ENCODE assay signal across 1 cellular context in genomic region chr4:186260504-186261448, GRCh38.
TF ChIP-seq lines count a peak whose summit lies in the region.

No MANE protein-coding gene starts in this region.

TF ChIP-seq in HepG2, 621 proteins besides CTCF, POLR2A, EP300 and RAD21 (continued from another document and continues in another):
- TF ChIP-seq, protein P1, sequence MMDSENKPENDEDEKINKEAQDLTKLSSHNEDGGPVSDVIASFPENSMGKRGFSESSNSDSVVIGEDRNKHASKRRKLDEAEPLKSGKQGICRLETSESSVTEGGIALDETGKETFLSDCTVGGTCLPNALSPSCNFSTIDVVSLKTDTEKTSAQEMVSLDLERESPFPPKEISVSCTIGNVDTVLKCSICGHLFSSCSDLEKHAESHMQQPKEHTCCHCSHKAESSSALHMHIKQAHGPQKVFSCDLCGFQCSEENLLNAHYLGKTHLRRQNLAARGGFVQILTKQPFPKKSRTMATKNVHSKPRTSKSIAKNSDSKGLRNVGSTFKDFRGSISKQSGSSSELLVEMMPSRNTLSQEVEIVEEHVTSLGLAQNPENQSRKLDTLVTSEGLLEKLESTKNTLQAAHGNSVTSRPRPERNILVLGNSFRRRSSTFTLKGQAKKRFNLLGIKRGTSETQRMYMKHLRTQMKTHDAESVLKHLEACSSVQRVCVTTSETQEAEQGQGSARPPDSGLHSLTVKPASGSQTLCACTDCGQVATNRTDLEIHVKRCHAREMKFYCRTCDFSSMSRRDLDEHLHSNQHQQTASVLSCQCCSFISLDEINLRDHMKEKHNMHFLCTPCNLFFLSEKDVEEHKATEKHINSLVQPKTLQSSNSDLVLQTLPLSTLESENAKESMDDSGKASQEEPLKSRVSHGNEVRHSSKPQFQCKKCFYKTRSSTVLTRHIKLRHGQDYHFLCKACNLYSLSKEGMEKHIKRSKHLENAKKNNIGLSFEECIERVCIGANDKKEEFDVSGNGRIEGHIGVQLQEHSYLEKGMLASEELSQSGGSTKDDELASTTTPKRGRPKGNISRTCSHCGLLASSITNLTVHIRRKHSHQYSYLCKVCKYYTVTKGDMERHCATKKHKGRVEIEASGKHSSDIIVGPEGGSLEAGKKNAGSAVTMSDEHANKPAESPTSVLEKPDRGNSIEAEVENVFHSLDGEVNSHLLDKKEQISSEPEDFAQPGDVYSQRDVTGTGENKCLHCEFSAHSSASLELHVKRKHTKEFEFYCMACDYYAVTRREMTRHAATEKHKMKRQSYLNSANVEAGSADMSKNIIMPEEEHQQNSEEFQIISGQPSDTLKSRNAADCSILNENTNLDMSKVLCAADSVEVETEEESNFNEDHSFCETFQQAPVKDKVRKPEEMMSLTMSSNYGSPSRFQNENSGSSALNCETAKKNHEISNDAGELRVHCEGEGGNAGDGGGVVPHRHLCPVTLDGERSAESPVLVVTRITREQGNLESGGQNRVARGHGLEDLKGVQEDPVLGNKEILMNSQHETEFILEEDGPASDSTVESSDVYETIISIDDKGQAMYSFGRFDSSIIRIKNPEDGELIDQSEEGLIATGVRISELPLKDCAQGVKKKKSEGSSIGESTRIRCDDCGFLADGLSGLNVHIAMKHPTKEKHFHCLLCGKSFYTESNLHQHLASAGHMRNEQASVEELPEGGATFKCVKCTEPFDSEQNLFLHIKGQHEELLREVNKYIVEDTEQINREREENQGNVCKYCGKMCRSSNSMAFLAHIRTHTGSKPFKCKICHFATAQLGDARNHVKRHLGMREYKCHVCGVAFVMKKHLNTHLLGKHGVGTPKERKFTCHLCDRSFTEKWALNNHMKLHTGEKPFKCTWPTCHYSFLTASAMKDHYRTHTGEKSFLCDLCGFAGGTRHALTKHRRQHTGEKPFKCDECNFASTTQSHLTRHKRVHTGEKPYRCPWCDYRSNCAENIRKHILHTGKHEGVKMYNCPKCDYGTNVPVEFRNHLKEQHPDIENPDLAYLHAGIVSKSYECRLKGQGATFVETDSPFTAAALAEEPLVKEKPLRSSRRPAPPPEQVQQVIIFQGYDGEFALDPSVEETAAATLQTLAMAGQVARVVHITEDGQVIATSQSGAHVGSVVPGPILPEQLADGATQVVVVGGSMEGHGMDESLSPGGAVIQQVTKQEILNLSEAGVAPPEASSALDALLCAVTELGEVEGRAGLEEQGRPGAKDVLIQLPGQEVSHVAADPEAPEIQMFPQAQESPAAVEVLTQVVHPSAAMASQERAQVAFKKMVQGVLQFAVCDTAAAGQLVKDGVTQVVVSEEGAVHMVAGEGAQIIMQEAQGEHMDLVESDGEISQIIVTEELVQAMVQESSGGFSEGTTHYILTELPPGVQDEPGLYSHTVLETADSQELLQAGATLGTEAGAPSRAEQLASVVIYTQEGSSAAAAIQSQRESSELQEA (CRISPR knock-in tag; IDR thresholded peaks at IDR 0.05; ENCODE audit: not compliant biosample characterization) = peak; percentile 25
- TF ChIP-seq POLR2G (IDR thresholded peaks at IDR 0.05; ENCODE audit: low read depth, low read length) (0 out of 2 replicates have a peak, but pooled peaks have one; percentile 23), ATF1 (CRISPR knock-in tag; IDR thresholded peaks at IDR 0.05) (no peak), SMC3 (IDR thresholded peaks at IDR 0.05; ENCODE audit: low read length) (no peak; the same call in 1 of the 2 replicates), ATF7 (IDR thresholded peaks at IDR 0.05) (no peak; the same call in 1 of the 2 replicates), ATF7 (CRISPR knock-in tag; IDR thresholded peaks at IDR 0.05) (peak; percentile 61; the same call in 1 of the 2 replicates), NCOA5 (CRISPR knock-in tag; IDR thresholded peaks at IDR 0.05) (no peak), TSC22D2 (CRISPR knock-in tag; IDR thresholded peaks at IDR 0.05; ENCODE audit: borderline replicate concordance) (peak; percentile 81; the same call in 1 of the 2 replicates), SETDB1 (CRISPR knock-in tag; IDR thresholded peaks at IDR 0.05; ENCODE audit: borderline replicate concordance) (no peak), ZNF746 (CRISPR knock-in tag; IDR thresholded peaks at IDR 0.05) (no peak), MED13 (CRISPR knock-in tag; IDR thresholded peaks at IDR 0.05) (0 out of 2 replicates have a peak, but pooled peaks have one; percentile 16), CHD4 (IDR thresholded peaks at IDR 0.05; ENCODE audit: borderline replicate concordance, low read length) (peak; percentile 28; the same call in 1 of the 2 replicates), ZMYM4 (CRISPR knock-in tag; IDR thresholded peaks at IDR 0.05) (peak; percentile 83), ZNF83 (CRISPR knock-in tag; IDR thresholded peaks at IDR 0.05; ENCODE audit: borderline replicate concordance) (peak; percentile 66; the same call in 1 of the 2 replicates), MXI1 (IDR thresholded peaks at IDR 0.05; ENCODE audit: borderline replicate concordance, low read depth, low read length) (peak; percentile 88; the same call in 2 of the 3 replicates), U2AF2 (IDR thresholded peaks at IDR 0.05; ENCODE audit: low read depth, low read length) (no peak), BHLHE40 (IDR thresholded peaks at IDR 0.05; ENCODE audit: low read length) (peak; percentile 67; the same call in 1 of the 2 replicates), KLF11 (CRISPR knock-in tag; IDR thresholded peaks at IDR 0.05) (peak; percentile 71; the same call in 1 of the 2 replicates), SOX6 (IDR thresholded peaks at IDR 0.05) (no peak), SOX6 (CRISPR knock-in tag; IDR thresholded peaks at IDR 0.05) (peak; percentile 93), ZNF570 (CRISPR knock-in tag; IDR thresholded peaks at IDR 0.05; ENCODE audit: borderline replicate concordance) (no peak), ERF (CRISPR knock-in tag; IDR thresholded peaks at IDR 0.05) (peak; percentile 86), ZNF230 (CRISPR knock-in tag; IDR thresholded peaks at IDR 0.05) (no peak; the same call in 1 of the 2 replicates), MXD4 (CRISPR knock-in tag; IDR thresholded peaks at IDR 0.05) (peak; percentile 92), ZZZ3 (CRISPR knock-in tag; IDR thresholded peaks at IDR 0.05; ENCODE audit: borderline replicate concordance) (0 out of 2 replicates have a peak, but pooled peaks have one; percentile 62), ZNF557 (CRISPR knock-in tag; IDR thresholded peaks at IDR 0.05) (peak; percentile 82; the same call in 1 of the 2 replicates), CBFB (CRISPR knock-in tag; IDR thresholded peaks at IDR 0.05) (peak; percentile 73; the same call in 1 of the 2 replicates), TEAD2 (CRISPR knock-in tag; IDR thresholded peaks at IDR 0.05) (peak; percentile 69; the same call in 1 of the 2 replicates), ZSCAN29 (CRISPR knock-in tag; conservative IDR thresholded peaks at IDR 0.05) (peak; percentile 51; the same call in 1 of the 2 replicates), MTF2 (CRISPR knock-in tag; IDR thresholded peaks at IDR 0.05; ENCODE audit: borderline replicate concordance) (no peak), KDM6A (CRISPR knock-in tag; IDR thresholded peaks at IDR 0.05; ENCODE audit: low read depth) (peak; percentile 79), ZMAT3 (CRISPR knock-in tag; conservative IDR thresholded peaks at IDR 0.05) (peak; percentile 53), ZC3H4 (CRISPR knock-in tag; IDR thresholded peaks at IDR 0.05; ENCODE audit: borderline replicate concordance) (no peak), SIX1 (CRISPR knock-in tag; IDR thresholded peaks at IDR 0.05; ENCODE audit: borderline replicate concordance) (no peak), KAT7 (CRISPR knock-in tag; IDR thresholded peaks at IDR 0.05; ENCODE audit: borderline replicate concordance) (peak; percentile 54; the same call in 1 of the 2 replicates), ZNF263 (CRISPR knock-in tag; IDR thresholded peaks at IDR 0.05) (peak; percentile 74)
- TF ChIP-seq, protein P2, sequence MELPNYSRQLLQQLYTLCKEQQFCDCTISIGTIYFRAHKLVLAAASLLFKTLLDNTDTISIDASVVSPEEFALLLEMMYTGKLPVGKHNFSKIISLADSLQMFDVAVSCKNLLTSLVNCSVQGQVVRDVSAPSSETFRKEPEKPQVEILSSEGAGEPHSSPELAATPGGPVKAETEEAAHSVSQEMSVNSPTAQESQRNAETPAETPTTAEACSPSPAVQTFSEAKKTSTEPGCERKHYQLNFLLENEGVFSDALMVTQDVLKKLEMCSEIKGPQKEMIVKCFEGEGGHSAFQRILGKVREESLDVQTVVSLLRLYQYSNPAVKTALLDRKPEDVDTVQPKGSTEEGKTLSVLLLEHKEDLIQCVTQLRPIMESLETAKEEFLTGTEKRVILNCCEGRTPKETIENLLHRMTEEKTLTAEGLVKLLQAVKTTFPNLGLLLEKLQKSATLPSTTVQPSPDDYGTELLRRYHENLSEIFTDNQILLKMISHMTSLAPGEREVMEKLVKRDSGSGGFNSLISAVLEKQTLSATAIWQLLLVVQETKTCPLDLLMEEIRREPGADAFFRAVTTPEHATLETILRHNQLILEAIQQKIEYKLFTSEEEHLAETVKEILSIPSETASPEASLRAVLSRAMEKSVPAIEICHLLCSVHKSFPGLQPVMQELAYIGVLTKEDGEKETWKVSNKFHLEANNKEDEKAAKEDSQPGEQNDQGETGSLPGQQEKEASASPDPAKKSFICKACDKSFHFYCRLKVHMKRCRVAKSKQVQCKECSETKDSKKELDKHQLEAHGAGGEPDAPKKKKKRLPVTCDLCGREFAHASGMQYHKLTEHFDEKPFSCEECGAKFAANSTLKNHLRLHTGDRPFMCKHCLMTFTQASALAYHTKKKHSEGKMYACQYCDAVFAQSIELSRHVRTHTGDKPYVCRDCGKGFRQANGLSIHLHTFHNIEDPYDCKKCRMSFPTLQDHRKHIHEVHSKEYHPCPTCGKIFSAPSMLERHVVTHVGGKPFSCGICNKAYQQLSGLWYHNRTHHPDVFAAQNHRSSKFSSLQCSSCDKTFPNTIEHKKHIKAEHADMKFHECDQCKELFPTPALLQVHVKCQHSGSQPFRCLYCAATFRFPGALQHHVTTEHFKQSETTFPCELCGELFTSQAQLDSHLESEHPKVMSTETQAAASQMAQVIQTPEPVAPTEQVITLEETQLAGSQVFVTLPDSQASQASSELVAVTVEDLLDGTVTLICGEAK (IDR thresholded peaks at IDR 0.05) = no peak
- TF ChIP-seq, protein P2 (CRISPR knock-in tag; IDR thresholded peaks at IDR 0.05) = peak; percentile 85
- TF ChIP-seq, protein P3, sequence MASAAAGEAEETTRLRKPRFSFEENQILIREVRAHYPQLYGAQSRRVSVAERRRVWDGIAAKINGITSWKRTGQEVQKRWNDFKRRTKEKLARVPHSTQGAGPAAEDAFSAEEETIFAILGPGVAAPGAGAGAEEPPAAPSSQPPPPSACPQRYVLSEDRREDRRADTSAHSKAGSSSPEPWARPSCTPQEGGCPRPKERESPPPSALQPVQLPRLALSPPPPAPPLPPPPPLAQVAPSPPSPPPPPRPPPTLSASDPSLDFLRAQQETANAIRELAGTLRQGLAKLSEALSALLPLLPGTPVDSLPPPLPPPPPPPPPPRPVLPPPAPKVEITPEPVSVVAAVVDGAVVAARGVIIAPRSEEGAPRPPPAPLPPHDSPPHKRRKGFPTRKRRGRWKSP (CRISPR knock-in tag; IDR thresholded peaks at IDR 0.05) = peak; percentile 47; the same call in 1 of the 2 replicates
- TF ChIP-seq, protein P4, sequence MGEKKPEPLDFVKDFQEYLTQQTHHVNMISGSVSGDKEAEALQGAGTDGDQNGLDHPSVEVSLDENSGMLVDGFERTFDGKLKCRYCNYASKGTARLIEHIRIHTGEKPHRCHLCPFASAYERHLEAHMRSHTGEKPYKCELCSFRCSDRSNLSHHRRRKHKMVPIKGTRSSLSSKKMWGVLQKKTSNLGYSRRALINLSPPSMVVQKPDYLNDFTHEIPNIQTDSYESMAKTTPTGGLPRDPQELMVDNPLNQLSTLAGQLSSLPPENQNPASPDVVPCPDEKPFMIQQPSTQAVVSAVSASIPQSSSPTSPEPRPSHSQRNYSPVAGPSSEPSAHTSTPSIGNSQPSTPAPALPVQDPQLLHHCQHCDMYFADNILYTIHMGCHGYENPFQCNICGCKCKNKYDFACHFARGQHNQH (CRISPR knock-in tag; IDR thresholded peaks at IDR 0.05) = peak; percentile 74; the same call in 1 of the 2 replicates
- TF ChIP-seq, protein P5, sequence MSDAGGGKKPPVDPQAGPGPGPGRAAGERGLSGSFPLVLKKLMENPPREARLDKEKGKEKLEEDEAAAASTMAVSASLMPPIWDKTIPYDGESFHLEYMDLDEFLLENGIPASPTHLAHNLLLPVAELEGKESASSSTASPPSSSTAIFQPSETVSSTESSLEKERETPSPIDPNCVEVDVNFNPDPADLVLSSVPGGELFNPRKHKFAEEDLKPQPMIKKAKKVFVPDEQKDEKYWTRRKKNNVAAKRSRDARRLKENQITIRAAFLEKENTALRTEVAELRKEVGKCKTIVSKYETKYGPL (CRISPR knock-in tag; IDR thresholded peaks at IDR 0.05) = no peak
- TF ChIP-seq, protein P6, sequence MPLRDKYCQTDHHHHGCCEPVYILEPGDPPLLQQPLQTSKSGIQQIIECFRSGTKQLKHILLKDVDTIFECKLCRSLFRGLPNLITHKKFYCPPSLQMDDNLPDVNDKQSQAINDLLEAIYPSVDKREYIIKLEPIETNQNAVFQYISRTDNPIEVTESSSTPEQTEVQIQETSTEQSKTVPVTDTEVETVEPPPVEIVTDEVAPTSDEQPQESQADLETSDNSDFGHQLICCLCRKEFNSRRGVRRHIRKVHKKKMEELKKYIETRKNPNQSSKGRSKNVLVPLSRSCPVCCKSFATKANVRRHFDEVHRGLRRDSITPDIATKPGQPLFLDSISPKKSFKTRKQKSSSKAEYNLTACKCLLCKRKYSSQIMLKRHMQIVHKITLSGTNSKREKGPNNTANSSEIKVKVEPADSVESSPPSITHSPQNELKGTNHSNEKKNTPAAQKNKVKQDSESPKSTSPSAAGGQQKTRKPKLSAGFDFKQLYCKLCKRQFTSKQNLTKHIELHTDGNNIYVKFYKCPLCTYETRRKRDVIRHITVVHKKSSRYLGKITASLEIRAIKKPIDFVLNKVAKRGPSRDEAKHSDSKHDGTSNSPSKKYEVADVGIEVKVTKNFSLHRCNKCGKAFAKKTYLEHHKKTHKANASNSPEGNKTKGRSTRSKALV (CRISPR knock-in tag; IDR thresholded peaks at IDR 0.05) = no peak
